20 cellular contexts compared by ENCODE assay signal in the genomic region with DNA sequence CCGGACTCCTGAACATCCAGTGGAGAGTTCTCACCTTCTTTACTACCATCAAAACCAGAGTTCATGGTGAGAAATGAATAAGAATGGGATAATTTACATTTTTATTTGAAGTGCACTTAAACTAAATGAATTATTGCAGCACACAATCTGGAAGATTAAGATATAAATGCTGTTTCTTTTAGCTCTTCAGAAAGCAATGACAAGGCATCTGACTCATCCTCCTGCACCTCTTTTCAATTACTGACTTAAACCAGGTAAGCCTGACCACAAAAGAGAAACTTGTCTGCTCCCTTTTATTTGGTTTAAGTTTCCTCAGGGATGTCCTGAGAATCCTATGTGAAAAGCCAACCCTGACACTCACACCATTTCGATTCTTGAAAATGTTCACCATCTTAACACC. TPM values are rescaled to one million over a fixed set of nuclear protein-coding genes. Genes with fewer than 3 reads are reported as not detected.
DNase-seq lines count a peak whose midpoint lies in the region; ATAC-seq, FAIRE-seq and TF ChIP-seq lines count a peak whose summit lies in the region.
"Had no signal": no experiment of that assay in that cellular context is flagged by ENCODE, and none has a peak within 500 bp of the region (broad histone marks: within the 10 kb centered on the region; RNA-seq: fewer than 3 reads in every experiment).

No MANE protein-coding gene starts in this region.

- TF ChIP-seq EP300 in K562 (IDR thresholded peaks at IDR 0.05; ENCODE audit: low read length) = peak; percentile 6; the same call in 1 of the 2 replicates

- peak overlapping the region; percentile 82; the same call in 1 of the 2 replicates for H2AFZ ChIP-seq in K562 (ENCODE audit: low read depth, low read length)

- ATAC-seq in K562 = no peak
- ATAC-seq: GM12878 had no signal

- no peak for TF ChIP-seq CTCF in K562 (IDR thresholded peaks at IDR 0.05 in 2 of 3, conservative IDR thresholded peaks at IDR 0.05 in 1 of 3; ENCODE audit: insufficient read depth in 2 of 3, low read depth in 1 of 3, low read length in 3 of 3)

- TF ChIP-seq RAD21 in K562 (CRISPR knock-in tag; conservative IDR thresholded peaks at IDR 0.05 in 1 of 2, IDR thresholded peaks at IDR 0.05 in 1 of 2) = no peak

- H3K4me3 ChIP-seq in HUES64 (ENCODE audit: low read length) (peak overlapping the region; percentile 94), K562 (no peak overlapping the region), iPS-15b (ENCODE audit: low read depth, low read length) (peak overlapping the region; percentile 77)
- H3K4me3 ChIP-seq: GM12878 had no signal

- H3K9me3 ChIP-seq in HUES64 (ENCODE audit: insufficient read depth, low read depth, low read length) = no peaks in the 10 kb centered on the region
- no peaks in the 10 kb centered on the region for H3K9me3 ChIP-seq in K562 (replicated peaks; ENCODE audit: control insufficient read depth, insufficient read depth, low read depth, low read length)
- no peaks in the 10 kb centered on the region for H3K9me3 ChIP-seq in iPS-15b (ENCODE audit: control insufficient read depth, insufficient read depth, low read length)
- H3K9me3 ChIP-seq: left lung, ovary had no signal

- peak overlapping the region; percentile 78; the same call in 1 of the 2 replicates for H3K4me2 ChIP-seq in K562 (ENCODE audit: insufficient read depth, low read length)

- no peaks in the 10 kb centered on the region for H4K20me1 ChIP-seq in K562 (replicated peaks; ENCODE audit: control insufficient read depth, insufficient read depth, low read length)

- peak in 1 of 4 experiments; percentile 22 for DNase-seq in K562 (ENCODE audit: extremely low read depth in 1 of 4, low spot score in 3 of 4)
- DNase-seq in renal cortical epithelial cell (ENCODE audit: low read depth) = peak; percentile 21
- DNase-seq in AG20443 (ENCODE audit: low spot score) = no peak
- no peak for DNase-seq in T-helper 9 cell
- no peak for DNase-seq in epidermal melanocyte (ENCODE audit: insufficient read length, low spot score)
- DNase-seq: activated CD4-positive, CD25-positive, alpha-beta regulatory T cell; activated naive CD8-positive, alpha-beta T cell treated with anti-CD3 and anti-CD28 coated beads, Interleukin-2, amount 10 ng/mL, durations not matched to agents 7 days and 5 days; AML-193; effector CD8-positive, alpha-beta T cell; GDM1; IMR-90; NCI-H2171; NCI-H82 had no signal

- H3K27me3 ChIP-seq in HUES64 (ENCODE audit: insufficient read depth, low read length) = no peaks in the 10 kb centered on the region
- no peaks in the 10 kb centered on the region for H3K27me3 ChIP-seq in K562 (ENCODE audit: control insufficient read depth in 2 of 2, insufficient read depth in 2 of 2, low read length in 2 of 2)
- H3K27me3 ChIP-seq in iPS-15b (ENCODE audit: control insufficient read depth, insufficient read depth, low read length) = peaks cover 2% of the 10 kb centered on the region
- H3K27me3 ChIP-seq: ovary had no signal

- TSS peak; percentile 47 for BruUV-seq in K562 (replicated peaks; lab: Mats Ljungman, UMichigan)

- FAIRE-seq in K562 (lab: Jason Lieb, UNC) = no peak
- FAIRE-seq: small intestine had no signal

- H3K27ac ChIP-seq in HUES64 (ENCODE audit: low read depth, low read length) (no peak overlapping the region), K562 (ENCODE audit: extremely low read depth, low read depth, low read length) (no peak overlapping the region; the same call in 2 of the 3 replicates)
- H3K27ac ChIP-seq: ovary had no signal

- CTCF ChIA-PET in K562 (lab: Yijun Ruan, JAX; ENCODE audit: low intra/inter-chr PET ratio) = no interaction called here

- H3K9me1 ChIP-seq in K562 (ENCODE audit: control insufficient read depth, insufficient read depth, low read length) = no peaks in the 10 kb centered on the region

- in situ Hi-C loops in K562 (cut with MboI) = no loop called here

- peaks cover 27% of the 10 kb centered on the region for H3K4me1 ChIP-seq in HUES64 (ENCODE audit: insufficient read depth, low read length)
- H3K4me1 ChIP-seq in K562 (replicated peaks in 1 of 2; ENCODE audit: control insufficient read depth in 2 of 2, insufficient read depth in 2 of 2, low read length in 2 of 2) = peaks cover 14 to 28% of the 10 kb centered on the region in 2 experiments
- H3K4me1 ChIP-seq in iPS-15b (ENCODE audit: control insufficient read depth, insufficient read depth, low read length) = peaks cover 17% of the 10 kb centered on the region

- H3K36me3 ChIP-seq in HUES64 (ENCODE audit: insufficient read depth, low read length) (no peaks in the 10 kb centered on the region), K562 (ENCODE audit: control insufficient read depth, insufficient read depth, low read length) (no peaks in the 10 kb centered on the region), iPS-15b (ENCODE audit: control insufficient read depth, insufficient read depth, low read length) (no peaks in the 10 kb centered on the region)
- H3K36me3 ChIP-seq: left lung, ovary had no signal

- TF ChIP-seq POLR2A in K562 (conservative IDR thresholded peaks at IDR 0.05) = no peak

- no peak overlapping the region for H3K9ac ChIP-seq in HUES64 (ENCODE audit: low read depth, low read length)
- no peak overlapping the region for H3K9ac ChIP-seq in K562 (ENCODE audit: insufficient read depth in 1 of 2, low read depth in 2 of 2, low read length in 2 of 2)
- H3K9ac ChIP-seq in iPS-15b (ENCODE audit: low read depth, low read length) = no peak overlapping the region

- WGBS in HUES64 = 58% methylated on average over 2 of the region's 2 CpGs
- 27% methylated on average over 2 of the region's 2 CpGs for WGBS in K562 (ENCODE audit: insufficient coverage, low coverage, missing lambda C conversion rate)

- intact Hi-C loops in K562 (cut with micrococcal nuclease) = loop anchor here (5.0 to 10.0 kb wide), 2 partner anchors 94 to 992 kb away; partner anchors contain the start of gene RNF138

- H3K79me2 ChIP-seq in K562 (ENCODE audit: control insufficient read depth, insufficient read depth, low read length) = peaks cover 34% of the 10 kb centered on the region

- POLR2A ChIA-PET in K562 (lab: Yijun Ruan, JAX) = no interaction called here

TF ChIP-seq in K562, 482 proteins besides CTCF, POLR2A, EP300 and RAD21 (continues in another document):
- TF ChIP-seq CEBPB (tag; IDR thresholded peaks at IDR 0.05) (no peak), ARID2 (IDR thresholded peaks at IDR 0.05) (no peak), CBFA2T2 (conservative IDR thresholded peaks at IDR 0.05) (0 out of 2 replicates have a peak, but pooled peaks have one; percentile 15), JUND (IDR thresholded peaks at IDR 0.05; ENCODE audit: borderline replicate concordance, low read depth, low read length) (peak; percentile 49; the same call in 1 of the 2 replicates), JUND (tag; IDR thresholded peaks at IDR 0.05; ENCODE audit: borderline replicate concordance, low read depth, low read length) (no peak; the same call in 2 of the 3 replicates)

RNA-seq across cellular contexts. Expression of gene DSC2, which starts 0.7 kb away (rescaled TPM):
- polyA plus RNA-seq in HUES64 (2013, experiment 1 of 2) = 27.5 TPM
- 23.9 TPM for polyA plus RNA-seq in HUES64 (2013, experiment 2 of 2)
- total RNA-seq in K562 (2011; cell fraction: chromatin; rRNA removed; ENCODE audit: low replicate concordance) = 3.4 and 8.5 TPM in 2 replicates
- 3.5 and 4.7 TPM in 2 replicates for total RNA-seq in K562 (2011; cell fraction: nucleolus; rRNA removed)
- 7.4 and 9.4 TPM in 2 replicates for total RNA-seq in K562 (2011; cell fraction: nucleoplasm; rRNA removed)
- 4.4 and 5.4 TPM in 2 replicates for total RNA-seq in K562 (2014; rRNA removed)
- total RNA-seq in K562 (2014; rRNA removed; fragmentation: Illumina TruSeq; extraction: Trizol) = 14.2 and 14.9 TPM in 2 replicates
- 14.7 and 15.3 TPM in 2 replicates for total RNA-seq in K562 (2015; rRNA removed; fragmentation: Illumina TruSeq; extraction: Trizol)
- total RNA-seq in K562 (2021) = 11.6 and 11.8 TPM in 2 replicates
- polyA plus RNA-seq in K562 (2011; rRNA removed) = 3.8 and 4.5 TPM in 2 replicates
- 1.3 and 2.4 TPM in 2 replicates for polyA plus RNA-seq in K562 (2011; cell fraction: cytosol; rRNA removed)
- polyA plus RNA-seq in K562 (2011; cell fraction: nucleus; rRNA removed) = 2.3 and 3.6 TPM in 2 replicates
- polyA plus RNA-seq in K562 (2012) = 7.3 and 10.1 TPM in 2 replicates
- polyA plus RNA-seq in K562 (2014; fragmentation: Illumina TruSeq; extraction: Trizol) = 8.3 and 9.5 TPM in 2 replicates
- polyA plus RNA-seq in K562 (2014; fragmentation: Nextera tagmentation; extraction: Ambion mirVana) = 1 to 10 TPM; 5.0 to 6.4 TPM
- 3.8 and 4.7 TPM in 2 replicates for polyA plus RNA-seq in K562 (2014; rRNA removed)
- 20.5 and 22.3 TPM in 2 replicates for polyA minus RNA-seq in K562 (2011; rRNA and poly(A)+ RNA removed)
- polyA minus RNA-seq in K562 (2011; cell fraction: cytosol; rRNA and poly(A)+ RNA removed) = 8.1 and 9.2 TPM in 2 replicates
- 2.3 and 5.7 TPM in 2 replicates for polyA minus RNA-seq in K562 (2011; cell fraction: nucleus; rRNA and poly(A)+ RNA removed)
- total RNA-seq in renal cortical epithelial cell = 25.7 and 48.8 TPM in 2 replicates
- total RNA-seq: activated naive CD8-positive, alpha-beta T cell treated with anti-CD3 and anti-CD28 coated beads, Interleukin-2, amount 10 ng/mL, durations not matched to agents 7 days and 5 days; IMR-90; T-helper 1 cell treated with Interleukin-12 subunit alpha and Interleukin-12 subunit beta and Interleukin-4 antibody, amounts not matched to agents 30 ng/mL and 1 ng/mL, for 36 hours had no signal
- polyA plus RNA-seq: IMR-90 had no signal

RNA-seq across cellular contexts. Expression of gene DSC1, which starts 59.7 kb away (rescaled TPM):
- polyA plus RNA-seq in HUES64 (2013, experiment 1 of 2) = not detected
- not detected for polyA plus RNA-seq in HUES64 (2013, experiment 2 of 2)
- total RNA-seq in K562 (2011; cell fraction: chromatin; rRNA removed; ENCODE audit: low replicate concordance) = not detected in 2 replicates
- not detected in 2 replicates for total RNA-seq in K562 (2011; cell fraction: nucleolus; rRNA removed)
- total RNA-seq in K562 (2011; cell fraction: nucleoplasm; rRNA removed) = not detected in 2 replicates
- 0.04 and 0.05 TPM in 2 replicates for total RNA-seq in K562 (2014; rRNA removed)
- 0.04 and 0.06 TPM in 2 replicates for total RNA-seq in K562 (2014; rRNA removed; fragmentation: Illumina TruSeq; extraction: Trizol)
- total RNA-seq in K562 (2015; rRNA removed; fragmentation: Illumina TruSeq; extraction: Trizol) = not detected in 2 replicates
- total RNA-seq in K562 (2021) = not detected in 2 replicates
- 0.01 TPM in 1 of 2 replicates, not detected in the other for polyA plus RNA-seq in K562 (2011; rRNA removed)
- polyA plus RNA-seq in K562 (2011; cell fraction: cytosol; rRNA removed) = not detected in 2 replicates
- not detected in 2 replicates for polyA plus RNA-seq in K562 (2011; cell fraction: nucleus; rRNA removed)
- polyA plus RNA-seq in K562 (2012) = 0.04 and 0.25 TPM in 2 replicates
- polyA plus RNA-seq in K562 (2014; fragmentation: Illumina TruSeq; extraction: Trizol) = 0.03 TPM in 1 of 2 replicates, not detected in the other
- under 1 TPM; 0.04 to 0.06 TPM for polyA plus RNA-seq in K562 (2014; fragmentation: Nextera tagmentation; extraction: Ambion mirVana)
- 0.07 TPM in 1 of 2 replicates, not detected in the other for polyA plus RNA-seq in K562 (2014; rRNA removed)
- not detected in 2 replicates for polyA minus RNA-seq in K562 (2011; rRNA and poly(A)+ RNA removed)
- not detected in 2 replicates for polyA minus RNA-seq in K562 (2011; cell fraction: cytosol; rRNA and poly(A)+ RNA removed)
- not detected in 2 replicates for polyA minus RNA-seq in K562 (2011; cell fraction: nucleus; rRNA and poly(A)+ RNA removed)
- total RNA-seq in renal cortical epithelial cell = not detected in 2 replicates
- total RNA-seq: IMR-90; left lung; T-helper 1 cell treated with Interleukin-12 subunit alpha and Interleukin-12 subunit beta and Interleukin-4 antibody, amounts not matched to agents 30 ng/mL and 1 ng/mL, for 36 hours had no signal
- polyA plus RNA-seq: IMR-90, ovary, small intestine had no signal
